Comparison of ENCODE assay signal across 9 cellular contexts in the genomic region with DNA sequence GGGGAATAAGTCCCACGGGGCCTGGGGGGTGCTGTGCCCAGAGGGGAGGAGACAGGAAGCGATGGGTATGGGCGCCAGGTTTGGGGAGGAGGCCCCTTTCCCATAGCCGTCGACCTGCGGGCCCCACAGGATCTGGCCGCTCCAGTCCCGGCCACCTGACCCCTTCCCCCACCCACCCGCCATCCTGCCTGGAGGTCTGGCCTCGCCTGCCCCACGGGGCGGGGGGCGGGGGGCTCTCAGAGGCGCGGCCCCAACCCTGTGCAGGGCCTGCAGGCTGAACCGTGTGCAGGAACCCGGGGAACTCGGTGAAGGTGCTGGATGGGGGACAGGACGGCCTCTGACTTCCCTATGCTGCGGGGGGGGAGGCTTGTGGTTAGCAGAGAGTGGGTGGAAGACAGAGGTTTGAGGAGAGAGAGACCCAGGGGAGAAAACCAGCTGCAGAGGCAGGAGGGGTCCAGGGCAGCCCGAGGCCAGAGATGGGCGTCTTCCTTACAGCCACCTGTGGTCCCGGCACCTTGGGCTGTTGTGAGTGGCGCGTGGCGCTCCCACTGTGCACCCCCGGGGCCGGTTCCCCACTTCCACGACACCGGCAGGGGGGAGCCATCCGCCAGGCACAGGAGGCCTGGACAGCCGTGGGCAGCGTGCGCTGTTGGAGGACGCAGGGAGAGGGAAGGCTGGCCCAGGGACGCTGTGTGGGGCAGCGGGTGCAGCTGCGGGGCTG. TPM values are rescaled to one million over a fixed set of nuclear protein-coding genes. Genes with fewer than 3 reads are reported as not detected.
DNase-seq lines count a peak whose midpoint lies in the region; ATAC-seq and TF ChIP-seq lines count a peak whose summit lies in the region.
"Had no signal": no experiment of that assay in that cellular context is flagged by ENCODE, and none has a peak within 500 bp of the region (broad histone marks: within the 10 kb centered on the region; RNA-seq: fewer than 3 reads in every experiment).

No MANE protein-coding gene starts in this region.

- H3K36me3 Mint-ChIP-seq in HFFc6 (ENCODE audit: low read depth), result no peaks in the 10 kb centered on the region
- H3K36me3 Mint-ChIP-seq in T-helper 1 cell treated with Interleukin-12 subunit alpha and Interleukin-12 subunit beta and Interleukin-4 antibody, amounts not matched to agents 30 μg/mL and 1 μg/mL, for 36 hours (ENCODE audit: low read depth), result peaks cover 19% of the 10 kb centered on the region
- H3K36me3 Mint-ChIP-seq in dendritic cell treated with granulocyte-macrophage colony-stimulating factor and Interleukin-4, amounts not matched to agents 40 ng/mL and 50 ng/mL, for 4 days (ENCODE audit: low read depth), result peaks cover 7% of the 10 kb centered on the region

- no peak overlapping the region for H3K4me3 ChIP-seq in coronary artery

- H3K4me1 Mint-ChIP-seq in HFFc6 (ENCODE audit: low read depth), result peaks cover 13% of the 10 kb centered on the region
- H3K4me1 Mint-ChIP-seq in T-helper 1 cell treated with Interleukin-12 subunit alpha and Interleukin-12 subunit beta and Interleukin-4 antibody, amounts not matched to agents 30 μg/mL and 1 μg/mL, for 36 hours (ENCODE audit: low read depth), result peaks cover 18% of the 10 kb centered on the region
- peaks cover 49% of the 10 kb centered on the region for H3K4me1 Mint-ChIP-seq in dendritic cell treated with granulocyte-macrophage colony-stimulating factor and Interleukin-4, amounts not matched to agents 40 ng/mL and 50 ng/mL, for 4 days (ENCODE audit: low read depth)

- H3K4me3 Mint-ChIP-seq in HFFc6, result peak overlapping the region; percentile 85
- peak overlapping the region; percentile 85 for H3K4me3 Mint-ChIP-seq in T-helper 1 cell treated with Interleukin-12 subunit alpha and Interleukin-12 subunit beta and Interleukin-4 antibody, amounts not matched to agents 30 μg/mL and 1 μg/mL, for 36 hours
- H3K4me3 Mint-ChIP-seq in dendritic cell treated with granulocyte-macrophage colony-stimulating factor and Interleukin-4, amounts not matched to agents 40 ng/mL and 50 ng/mL, for 4 days, result peak overlapping the region; percentile 33

- no peak for TF ChIP-seq CTCF in HFFc6 (IDR thresholded peaks at IDR 0.05)
- TF ChIP-seq CTCF in coronary artery (IDR thresholded peaks at IDR 0.05), result no peak

- H3K27ac Mint-ChIP-seq in HFFc6, result peak overlapping the region; percentile 93
- peak overlapping the region; percentile 99 for H3K27ac Mint-ChIP-seq in T-helper 1 cell treated with Interleukin-12 subunit alpha and Interleukin-12 subunit beta and Interleukin-4 antibody, amounts not matched to agents 30 μg/mL and 1 μg/mL, for 36 hours
- H3K27ac Mint-ChIP-seq in dendritic cell treated with granulocyte-macrophage colony-stimulating factor and Interleukin-4, amounts not matched to agents 40 ng/mL and 50 ng/mL, for 4 days, result peak overlapping the region; percentile 37

- no peaks in the 10 kb centered on the region for H3K27me3 Mint-ChIP-seq in HFFc6 (ENCODE audit: insufficient read depth)
- no peaks in the 10 kb centered on the region for H3K27me3 Mint-ChIP-seq in T-helper 1 cell treated with Interleukin-12 subunit alpha and Interleukin-12 subunit beta and Interleukin-4 antibody, amounts not matched to agents 30 μg/mL and 1 μg/mL, for 36 hours (ENCODE audit: low read depth)
- H3K27me3 Mint-ChIP-seq in dendritic cell treated with granulocyte-macrophage colony-stimulating factor and Interleukin-4, amounts not matched to agents 40 ng/mL and 50 ng/mL, for 4 days, result peaks cover 81% of the 10 kb centered on the region

- no peak for DNase-seq in HFFc6
- peak; percentile 44 to 52 for DNase-seq in stimulated activated CD8-positive, alpha-beta memory T cell treated with anti-CD3 and anti-CD28 coated beads, Interleukin-2, amount 100 ng/mL, for 48 hours (ENCODE audit: low read depth in 2 of 2)
- DNase-seq in NCI-H510A treated with DMSO at 0.1 percent for 48 hours (lab: John Stamatoyannopoulos, UW), result no peak
- no peak for DNase-seq in coronary artery (ENCODE audit: low spot score)

- ATAC-seq in HG03196 (IDR thresholded peaks at IDR 0.05; ENCODE audit: unreplicated experiment) (no peak), GM19395 (IDR thresholded peaks at IDR 0.05; ENCODE audit: unreplicated experiment) (no peak)

- intact Hi-C loops in dendritic cell treated with granulocyte-macrophage colony-stimulating factor and Interleukin-4, amounts not matched to agents 40 ng/mL and 50 ng/mL, for 4 days (cut with micrococcal nuclease), result no loop called here

- H3K9me3 Mint-ChIP-seq in HFFc6, result no peaks in the 10 kb centered on the region
- no peaks in the 10 kb centered on the region for H3K9me3 Mint-ChIP-seq in T-helper 1 cell treated with Interleukin-12 subunit alpha and Interleukin-12 subunit beta and Interleukin-4 antibody, amounts not matched to agents 30 μg/mL and 1 μg/mL, for 36 hours
- H3K9me3 Mint-ChIP-seq in dendritic cell treated with granulocyte-macrophage colony-stimulating factor and Interleukin-4, amounts not matched to agents 40 ng/mL and 50 ng/mL, for 4 days, result no peaks in the 10 kb centered on the region

- no peak overlapping the region for H3K27ac ChIP-seq in coronary artery
- H3K27ac ChIP-seq: neutrophil had no signal

RNA-seq across cellular contexts. Expression of gene TNFRSF18, which starts 2.5 kb away (rescaled TPM):
- not detected for total RNA-seq in HFFc6 (2021; fragmentation: NEBNext Ultra II Directional; extraction: Animal tissue kit (Norgen Biotek cat#: 25700))

RNA-seq across cellular contexts. Expression of gene TNFRSF4, which starts 5.1 kb away (rescaled TPM):
- under 1 TPM in 1 of 6 experiments, not detected in 5; 0.17 TPM for total RNA-seq in HFFc6 (2021; fragmentation: NEBNext Ultra II Directional; extraction: Animal tissue kit (Norgen Biotek cat#: 25700))

RNA-seq across cellular contexts. Expression of gene SDF4, which starts 22.9 kb away (rescaled TPM):
- total RNA-seq in HFFc6 (2021; fragmentation: NEBNext Ultra II Directional; extraction: Animal tissue kit (Norgen Biotek cat#: 25700)), result 100 to 1,000 TPM; 182 to 231 (median 196) TPM

RNA-seq across cellular contexts. Expression of gene B3GALT6, which starts 23.2 kb away (rescaled TPM):
- 10 to 100 TPM; 24.5 to 35.7 (median 25.8) TPM for total RNA-seq in HFFc6 (2021; fragmentation: NEBNext Ultra II Directional; extraction: Animal tissue kit (Norgen Biotek cat#: 25700))

RNA-seq across cellular contexts. Expression of gene TTLL10, which starts 35.2 kb away (rescaled TPM):
- not detected for total RNA-seq in HFFc6 (2021; fragmentation: NEBNext Ultra II Directional; extraction: Animal tissue kit (Norgen Biotek cat#: 25700))

Comparison
In these comparisons a context has a peak if more than half of its experiments do, and no peak if none do; other contexts are left out.
1. DNase-seq: peak in stimulated activated CD8-positive, alpha-beta memory T cell treated with anti-CD3 and anti-CD28 coated beads, Interleukin-2, amount 100 ng/mL, for 48 hours (2 of 2); none in HFFc6 (single experiment), NCI-H510A treated with DMSO at 0.1 percent for 48 hours (single experiment) and coronary artery (single experiment).
2. H3K27ac Mint-ChIP-seq: peak in every context shown above with its lines; median percentile 99 in T-helper 1 cell treated with Interleukin-12 subunit alpha and Interleukin-12 subunit beta and Interleukin-4 antibody, amounts not matched to agents 30 μg/mL and 1 μg/mL, for 36 hours; 93 in HFFc6; 37 in dendritic cell treated with granulocyte-macrophage colony-stimulating factor and Interleukin-4, amounts not matched to agents 40 ng/mL and 50 ng/mL, for 4 days.
3. H3K4me3 Mint-ChIP-seq: peak in every context shown above with its lines; median percentile 85 in HFFc6; 85 in T-helper 1 cell treated with Interleukin-12 subunit alpha and Interleukin-12 subunit beta and Interleukin-4 antibody, amounts not matched to agents 30 μg/mL and 1 μg/mL, for 36 hours; 33 in dendritic cell treated with granulocyte-macrophage colony-stimulating factor and Interleukin-4, amounts not matched to agents 40 ng/mL and 50 ng/mL, for 4 days.